ENCODE assay signal across 15 cellular contexts in the genomic region with DNA sequence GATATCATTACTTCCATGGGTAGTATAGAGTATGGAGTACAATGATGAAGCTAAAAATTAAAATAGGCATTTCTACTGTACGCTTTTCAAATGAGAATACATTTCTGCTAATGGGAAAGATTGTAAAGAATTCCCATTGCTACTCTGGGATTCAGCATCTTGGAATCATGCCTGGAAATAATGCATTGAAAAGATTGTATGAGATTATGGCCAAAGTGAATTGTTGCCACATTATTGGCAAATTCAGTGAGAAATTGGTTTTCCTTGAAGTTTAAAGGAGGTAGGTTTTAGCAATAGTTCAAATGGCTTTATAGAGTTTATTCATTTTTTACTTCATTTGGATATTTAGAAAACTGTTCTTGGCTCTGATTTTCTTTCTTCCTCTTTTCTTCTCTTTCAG.
DNase-seq lines count a peak whose midpoint lies in the region; ATAC-seq and TF ChIP-seq lines count a peak whose summit lies in the region.
"Had no signal": no experiment of that assay in that cellular context is flagged by ENCODE, and none has a peak within 500 bp of the region (broad histone marks: within the 10 kb centered on the region; RNA-seq: fewer than 3 reads in every experiment).

No MANE protein-coding gene starts in this region.

- DNase-seq in NCI-H446 (lab: John Stamatoyannopoulos, UW) (peak; percentile 18 to 51), NCI-H446 treated with DMSO at 0.1 percent for 48 hours (lab: John Stamatoyannopoulos, UW) (no peak), fibroblast of the aortic adventitia (ENCODE audit: low read depth) (peak; percentile 33), AG08395 (ENCODE audit: low spot score) (no peak), T-helper 1 cell (no peak)
- DNase-seq in stimulated activated naive CD4-positive, alpha-beta T cell (lab: John Stamatoyannopoulos, UW) = no peak
- DNase-seq: CD4-positive, alpha-beta memory T cell; DMS153; DMS79; GDM1; HCEC 1CT had no signal

- TF ChIP-seq CTCF in fibroblast of the aortic adventitia (IDR thresholded peaks at IDR 0.05; ENCODE audit: insufficient read depth, low read length) = no peak

- H3K4me3 ChIP-seq in fibroblast of the aortic adventitia (ENCODE audit: low read depth, low read length) = no peak overlapping the region
- H3K4me3 ChIP-seq: A549, BLaER1, GM23338 had no signal

- no peak; the same call in 2 of the 3 replicates for ATAC-seq in SK-N-SH treated with all-trans-retinoic acid at 6 μM for 48 hours
- ATAC-seq: A549, GM23338 had no signal

TF ChIP-seq in SK-N-SH treated with all-trans-retinoic acid at 6 μM for 48 hours, 23 proteins besides CTCF, POLR2A, EP300 and RAD21:
- no peak for TF ChIP-seq BACH2 (CRISPR knock-in tag; IDR thresholded peaks at IDR 0.05; ENCODE audit: borderline replicate concordance)
- TF ChIP-seq ISL1 (CRISPR knock-in tag; IDR thresholded peaks at IDR 0.05) = peak; percentile 74
- no peak for TF ChIP-seq ARNTL (CRISPR knock-in tag; IDR thresholded peaks at IDR 0.05; ENCODE audit: borderline replicate concordance, low read depth)
- TF ChIP-seq ZNF70 (CRISPR knock-in tag; IDR thresholded peaks at IDR 0.05) = no peak
- no peak for TF ChIP-seq TCF4 (CRISPR knock-in tag; IDR thresholded peaks at IDR 0.05; ENCODE audit: borderline replicate concordance)

Comparison
In these comparisons a context has a peak if more than half of its experiments do, and no peak if none do; other contexts are left out.
1. DNase-seq: peak in NCI-H446 (2 of 2) and fibroblast of the aortic adventitia (single experiment); none in NCI-H446 treated with DMSO at 0.1 percent for 48 hours (single experiment), AG08395 (single experiment), T-helper 1 cell (0 of 5) and stimulated activated naive CD4-positive, alpha-beta T cell (0 of 6).